Comparison of ENCODE assay signal across 2 cellular contexts in the genomic region with DNA sequence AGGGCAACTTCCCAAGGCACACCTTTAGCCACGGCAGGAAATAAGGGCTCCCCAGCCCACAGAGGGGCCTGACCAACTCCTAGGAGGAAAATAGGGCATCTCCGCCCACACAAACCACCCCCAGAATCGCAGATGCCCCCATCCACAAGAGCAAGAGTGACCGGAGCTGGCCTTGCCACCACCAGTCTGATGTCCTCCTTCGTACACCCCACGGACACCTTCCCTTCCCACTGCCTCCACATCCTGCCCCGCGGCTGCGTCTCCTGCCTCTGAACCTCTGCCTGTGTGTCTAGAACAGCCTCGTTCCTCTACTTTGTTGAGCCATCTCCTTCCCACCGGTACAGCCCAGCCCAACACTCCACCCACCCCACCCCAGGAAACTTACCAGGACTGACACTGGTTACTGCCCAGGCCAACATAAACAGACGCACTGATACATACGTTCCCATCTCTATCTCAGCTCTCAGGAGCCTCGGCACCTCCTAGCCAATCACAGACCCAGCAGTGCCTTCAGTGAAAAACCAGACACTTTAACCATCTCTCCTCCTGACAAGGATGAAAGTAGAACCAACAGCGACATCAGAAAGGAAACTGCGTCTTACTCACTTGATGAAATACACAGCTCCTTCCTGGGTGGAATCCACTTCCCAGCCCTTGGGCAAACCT.
TF ChIP-seq lines count a peak whose summit lies in the region.

No MANE protein-coding gene starts in this region.

TF ChIP-seq in IMR-90, 13 proteins besides CTCF, POLR2A, EP300 and RAD21:
- no peak for TF ChIP-seq FOS (IDR thresholded peaks at IDR 0.05; ENCODE audit: low read depth, low read length)
TF ChIP-seq in IMR-90: peak in this region for 0.

TF ChIP-seq in endothelial cell of umbilical vein, 7 proteins besides CTCF, POLR2A, EP300 and RAD21:
- no peak for TF ChIP-seq MYC (IDR thresholded peaks at IDR 0.05; ENCODE audit: low read depth, low read length)
- TF ChIP-seq JUN (IDR thresholded peaks at IDR 0.05; ENCODE audit: borderline replicate concordance, insufficient read depth, insufficient read length, low read depth) = no peak
